In the genomic region with DNA sequence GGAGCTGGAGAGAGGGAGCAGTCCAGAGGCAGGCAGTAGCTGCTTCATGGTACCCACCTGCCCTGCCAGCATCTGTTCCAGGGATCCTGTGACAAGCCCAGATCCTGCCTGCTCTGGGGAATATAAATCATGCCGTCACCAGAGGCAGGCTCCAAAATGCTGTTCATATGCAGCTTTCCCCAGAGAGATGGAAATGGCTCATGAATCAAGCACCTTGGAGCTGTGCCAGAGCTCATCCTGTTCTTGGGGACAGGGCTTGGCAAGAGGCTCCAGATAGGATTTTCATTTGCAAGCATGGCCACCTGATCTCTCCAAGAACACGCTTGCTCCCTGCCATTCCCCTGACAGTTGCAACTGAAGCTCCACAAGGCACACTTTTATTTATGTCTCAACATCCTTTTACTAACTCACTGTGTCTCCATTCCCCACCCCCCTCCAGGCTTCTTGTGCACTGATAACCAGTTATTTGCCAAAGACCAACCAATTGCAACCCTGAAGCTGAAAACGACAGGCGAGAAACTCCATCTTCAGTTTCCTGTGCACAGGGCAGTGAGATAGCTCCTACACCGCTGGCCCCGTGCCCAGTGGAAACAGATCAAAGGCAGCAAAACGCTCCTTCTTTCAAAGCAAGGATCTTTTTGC, we compare ENCODE assay signal across 1 cellular context.
TF ChIP-seq lines count a peak whose summit lies in the region.

No MANE protein-coding gene starts in this region.

TF ChIP-seq in SK-N-SH treated with all-trans-retinoic acid at 6 μM for 48 hours, 23 proteins besides CTCF, POLR2A, EP300 and RAD21 (continued from another document):
- TF ChIP-seq, protein P1, sequence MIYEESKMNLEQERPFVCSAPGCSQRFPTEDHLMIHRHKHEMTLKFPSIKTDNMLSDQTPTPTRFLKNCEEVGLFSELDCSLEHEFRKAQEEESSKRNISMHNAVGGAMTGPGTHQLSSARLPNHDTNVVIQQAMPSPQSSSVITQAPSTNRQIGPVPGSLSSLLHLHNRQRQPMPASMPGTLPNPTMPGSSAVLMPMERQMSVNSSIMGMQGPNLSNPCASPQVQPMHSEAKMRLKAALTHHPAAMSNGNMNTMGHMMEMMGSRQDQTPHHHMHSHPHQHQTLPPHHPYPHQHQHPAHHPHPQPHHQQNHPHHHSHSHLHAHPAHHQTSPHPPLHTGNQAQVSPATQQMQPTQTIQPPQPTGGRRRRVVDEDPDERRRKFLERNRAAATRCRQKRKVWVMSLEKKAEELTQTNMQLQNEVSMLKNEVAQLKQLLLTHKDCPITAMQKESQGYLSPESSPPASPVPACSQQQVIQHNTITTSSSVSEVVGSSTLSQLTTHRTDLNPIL (CRISPR knock-in tag; IDR thresholded peaks at IDR 0.05; ENCODE audit: low read depth) = no peak
- TF ChIP-seq TCF4 (CRISPR knock-in tag; IDR thresholded peaks at IDR 0.05; ENCODE audit: borderline replicate concordance) = peak; percentile 30; the same call in 1 of the 2 replicates
- TF ChIP-seq, protein P2, sequence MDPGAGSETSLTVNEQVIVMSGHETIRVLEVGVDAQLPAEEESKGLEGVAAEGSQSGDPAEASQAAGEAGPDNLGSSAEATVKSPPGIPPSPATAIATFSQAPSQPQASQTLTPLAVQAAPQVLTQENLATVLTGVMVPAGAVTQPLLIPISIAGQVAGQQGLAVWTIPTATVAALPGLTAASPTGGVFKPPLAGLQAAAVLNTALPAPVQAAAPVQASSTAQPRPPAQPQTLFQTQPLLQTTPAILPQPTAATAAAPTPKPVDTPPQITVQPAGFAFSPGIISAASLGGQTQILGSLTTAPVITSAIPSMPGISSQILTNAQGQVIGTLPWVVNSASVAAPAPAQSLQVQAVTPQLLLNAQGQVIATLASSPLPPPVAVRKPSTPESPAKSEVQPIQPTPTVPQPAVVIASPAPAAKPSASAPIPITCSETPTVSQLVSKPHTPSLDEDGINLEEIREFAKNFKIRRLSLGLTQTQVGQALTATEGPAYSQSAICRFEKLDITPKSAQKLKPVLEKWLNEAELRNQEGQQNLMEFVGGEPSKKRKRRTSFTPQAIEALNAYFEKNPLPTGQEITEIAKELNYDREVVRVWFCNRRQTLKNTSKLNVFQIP (CRISPR knock-in tag; IDR thresholded peaks at IDR 0.05; ENCODE audit: borderline replicate concordance, low read depth) = no peak
